7 cellular contexts compared by ENCODE assay signal in genomic region chr17:56653877-56654276, GRCh38.
DNase-seq lines count a peak whose midpoint lies in the region; TF ChIP-seq lines count a peak whose summit lies in the region.

No MANE protein-coding gene starts in this region.

- H3K4me3 Mint-ChIP-seq in osteocyte (ENCODE audit: unreplicated experiment), result no peak overlapping the region

- TF ChIP-seq CTCF in GM12875 (IDR thresholded peaks at IDR 0.05; ENCODE audit: borderline replicate concordance, insufficient read depth, low read depth, low read length), result peak; percentile 64; the same call in 1 of the 2 replicates
- peak; percentile 76 for TF ChIP-seq CTCF in WERI-Rb-1 (IDR thresholded peaks at IDR 0.05; ENCODE audit: low read depth, low read length)
- peak; percentile 58 for TF ChIP-seq CTCF in choroid plexus epithelial cell (conservative IDR thresholded peaks at IDR 0.05; ENCODE audit: low read depth, low read length)
- TF ChIP-seq CTCF in osteocyte (IDR thresholded peaks at IDR 0.05), result peak; percentile 44

- H3K36me3 Mint-ChIP-seq in osteocyte (ENCODE audit: unreplicated experiment), result no peaks in the 10 kb centered on the region

- H3K27ac ChIP-seq in WERI-Rb-1, result no peak overlapping the region

- peak; percentile 65 for DNase-seq in H4 (ENCODE audit: low spot score)
- DNase-seq in LHCN-M2 (ENCODE audit: low read depth), result peak; percentile 83
- peak; percentile 52 for DNase-seq in WERI-Rb-1
- DNase-seq in choroid plexus epithelial cell (ENCODE audit: low read depth), result peak; percentile 55
- DNase-seq in osteocyte (ENCODE audit: extremely low spot score, unreplicated experiment), result no peak
- DNase-seq in superior temporal gyrus (ENCODE audit: extremely low spot score), result no peak

- peaks cover 4% of the 10 kb centered on the region for H3K9me3 ChIP-seq in WERI-Rb-1 (ENCODE audit: severe bottlenecking)

- H3K27me3 ChIP-seq in WERI-Rb-1 (ENCODE audit: insufficient read depth, low read depth, severe bottlenecking), result peaks cover 34% of the 10 kb centered on the region

- H3K4me1 Mint-ChIP-seq in osteocyte (ENCODE audit: unreplicated experiment), result no peaks in the 10 kb centered on the region

- H3K9me3 Mint-ChIP-seq in osteocyte (ENCODE audit: unreplicated experiment), result no peaks in the 10 kb centered on the region

- H3K27me3 Mint-ChIP-seq in osteocyte (ENCODE audit: unreplicated experiment), result peaks cover 9% of the 10 kb centered on the region

- H3K4me3 ChIP-seq in GM12875 (ENCODE audit: low read depth, low read length), result no peak overlapping the region
- no peak overlapping the region for H3K4me3 ChIP-seq in WERI-Rb-1 (ENCODE audit: low read depth, low read length)
- H3K4me3 ChIP-seq in choroid plexus epithelial cell (ENCODE audit: low read depth, low read length), result no peak overlapping the region

- no peak overlapping the region for H3K27ac Mint-ChIP-seq in osteocyte (ENCODE audit: unreplicated experiment)

- H3K36me3 ChIP-seq in WERI-Rb-1, result no peaks in the 10 kb centered on the region

Comparison
In these comparisons a context has a peak if more than half of its experiments do, and no peak if none do; other contexts are left out.
1. DNase-seq: peak in H4 (single experiment), LHCN-M2 (single experiment), WERI-Rb-1 (single experiment) and choroid plexus epithelial cell (single experiment); none in osteocyte (single experiment) and superior temporal gyrus (single experiment).
2. Peak in every context shown above with its lines, with median percentiles within 50 percentile points of each other: CTCF ChIP-seq.